In the genomic region with DNA sequence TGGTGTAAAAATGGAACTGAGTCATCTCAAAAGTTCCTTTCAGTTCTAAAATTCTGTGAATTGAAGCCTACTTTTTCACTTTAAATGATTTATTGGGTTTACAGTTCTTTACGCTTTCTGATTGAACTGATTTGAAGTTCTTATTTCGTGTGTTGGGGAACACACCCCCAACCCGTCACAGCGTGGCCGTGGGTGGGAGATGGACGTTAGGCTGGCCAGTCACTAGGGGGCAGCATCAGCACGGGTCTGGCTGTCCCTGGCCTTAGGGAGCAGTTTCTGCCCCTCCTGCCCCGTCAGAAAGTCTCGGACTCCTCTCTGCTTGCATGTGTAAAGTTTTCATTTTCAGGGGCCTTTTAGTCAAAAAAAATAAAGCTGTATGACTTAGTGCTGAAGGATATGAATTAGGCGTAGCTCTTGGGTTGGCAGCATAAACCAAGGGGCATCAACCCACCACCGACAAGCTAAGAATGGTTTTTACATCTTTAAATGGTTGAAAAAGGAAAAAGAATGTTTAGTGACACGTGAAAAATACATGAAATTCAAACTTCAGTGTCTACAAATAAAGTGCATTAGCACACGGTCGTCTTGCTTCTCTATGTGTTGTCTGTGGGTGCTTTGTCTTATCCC, we compare ENCODE assay signal across 8 cellular contexts.
A peak's percentile ranks its signal among the peaks of the same experiment; 100 is the strongest.
DNase-seq lines count a peak whose midpoint lies in the region; ATAC-seq, FAIRE-seq and TF ChIP-seq lines count a peak whose summit lies in the region.

No MANE protein-coding gene starts in this region.

- POLR2A ChIA-PET in IMR-90 (lab: Charles Lee; ENCODE audit: unreplicated experiment): no interaction called here

- no peak overlapping the region for H4K8ac ChIP-seq in IMR-90 (ENCODE audit: low read depth in 2 of 2, low read length in 2 of 2)

- peaks cover 3% of the 10 kb centered on the region; the same call in 1 of the 2 replicates for H4K20me1 ChIP-seq in IMR-90 (ENCODE audit: insufficient read depth, low read length)

- no peak overlapping the region for H3K14ac ChIP-seq in IMR-90 (replicated peaks; ENCODE audit: low read depth, low read length)

- H2AK9ac ChIP-seq in IMR-90 (replicated peaks; ENCODE audit: low read depth, low read length, poor library complexity): no peak overlapping the region

- DNase-seq in D721Med (ENCODE audit: insufficient read length, low spot score): peak; percentile 91
- DNase-seq in IMR-90: peak; percentile 69
- DNase-seq in SHP77 (lab: John Stamatoyannopoulos, UW): peak; percentile 47 to 49
- peak; percentile 84 for DNase-seq in activated naive CD4-positive, alpha-beta T cell treated with Interleukin-2 at 50 U/mL for 16 hours
- DNase-seq in pancreas: peak in 5 of 6 donors; percentile 36 to 82 (median 65)
- DNase-seq in upper lobe of left lung: peak in 1 of 2 donors; percentile 69

- H3K18ac ChIP-seq in IMR-90 (ENCODE audit: low read depth, low read length): no peak overlapping the region

- H3K27ac ChIP-seq in IMR-90 (ENCODE audit: insufficient read depth, low read length) (no peak overlapping the region), gastroesophageal sphincter (no peak overlapping the region), pancreas (no peak overlapping the region), upper lobe of left lung (no peak overlapping the region)

- H2BK5ac ChIP-seq in IMR-90 (ENCODE audit: low read depth, low read length, poor library complexity, severe bottlenecking): no peak overlapping the region

- ATAC-seq in GM21390 (IDR thresholded peaks at IDR 0.05; ENCODE audit: unreplicated experiment) (peak; percentile 69), IMR-90 (ENCODE audit: low read depth) (peak; percentile 94), gastroesophageal sphincter (peak; percentile 78), pancreas (peak; percentile 53 to 79 (median 76)), upper lobe of left lung (ENCODE audit: low FRiP score in 2 of 2) (peak; percentile 78 to 87)

- WGBS in IMR-90 (ENCODE audit: extremely low coverage in 2 of 2, insufficient read length in 1 of 2), 2 experiments: no CpG with 5 or more reads among the region's 14 CpGs
- WGBS in gastroesophageal sphincter (ENCODE audit: low coverage in 1 of 2), 2 donors: 24 to 28% methylated on average over 7 to 14 of the region's 14 CpGs
- WGBS in pancreas, 2 donors: 18 to 33% methylated on average over 14 of the region's 14 CpGs
- 19 to 31% methylated on average over 14 of the region's 14 CpGs for WGBS in upper lobe of left lung, 2 donors

- no peak overlapping the region for H3K4ac ChIP-seq in IMR-90 (ENCODE audit: low read depth, low read length)

- no peak overlapping the region for H2AK5ac ChIP-seq in IMR-90 (ENCODE audit: low read depth, low read length)

- no peak overlapping the region for H3K56ac ChIP-seq in IMR-90 (ENCODE audit: extremely low read depth, insufficient read depth, low read length)

- TF ChIP-seq CTCF in D721Med (IDR thresholded peaks at IDR 0.05; ENCODE audit: insufficient read depth, missing control alignments) (peak; percentile 91), IMR-90 (conservative IDR thresholded peaks at IDR 0.05; ENCODE audit: low read depth, low read length) (peak; percentile 94), gastroesophageal sphincter (IDR thresholded peaks at IDR 0.05) (peak; percentile 72 to 85 (median 74)), pancreas (IDR thresholded peaks at IDR 0.05) (peak; percentile 43 to 71 (median 64)), upper lobe of left lung (IDR thresholded peaks at IDR 0.05) (peak; percentile 38 to 81 (median 74))

- no peaks in the 10 kb centered on the region for H3K79me1 ChIP-seq in IMR-90 (ENCODE audit: low read depth in 1 of 2, low read length in 2 of 2)

- H2BK120ac ChIP-seq in IMR-90 (ENCODE audit: low read depth, low read length): no peak overlapping the region

- no peak overlapping the region for H3K4me2 ChIP-seq in IMR-90 (ENCODE audit: low read depth, low read length)

- no peak overlapping the region for H4K5ac ChIP-seq in IMR-90 (ENCODE audit: low read depth, low read length)

- H3K4me3 ChIP-seq in IMR-90 (ENCODE audit: insufficient read depth, low read depth, low read length) (no peak overlapping the region), gastroesophageal sphincter (no peak overlapping the region), pancreas (no peak overlapping the region), upper lobe of left lung (no peak overlapping the region)

- peak; percentile 94 for TF ChIP-seq RAD21 in IMR-90 (IDR thresholded peaks at IDR 0.05; ENCODE audit: low read length)

- TF ChIP-seq EP300 in gastroesophageal sphincter (IDR thresholded peaks at IDR 0.05) (no peak), upper lobe of left lung (IDR thresholded peaks at IDR 0.05) (no peak)

- H3K23ac ChIP-seq in IMR-90 (ENCODE audit: low read depth, low read length): no peak overlapping the region

- no peak overlapping the region for H3K9ac ChIP-seq in IMR-90 (ENCODE audit: low read depth, low read length)

- CTCF ChIA-PET in IMR-90 (lab: Yijun Ruan, JAX): interaction anchor here (0.6 to 1.7 kb wide), 13 partner anchors 8 to 1440 kb away, joined by 3 to 13 read pairs (median 3); a partner anchor contains a TSS

- no peak overlapping the region for H2BK15ac ChIP-seq in IMR-90 (ENCODE audit: low read depth, low read length)

- no TSS peak for BruUV-seq in IMR-90 (replicated peaks; lab: Mats Ljungman, UMichigan)

- no peak for TF ChIP-seq POLR2A in IMR-90 (IDR thresholded peaks at IDR 0.05; ENCODE audit: low read depth, low read length)
- TF ChIP-seq POLR2A in gastroesophageal sphincter (IDR thresholded peaks at IDR 0.05): no peak
- TF ChIP-seq POLR2A in upper lobe of left lung (IDR thresholded peaks at IDR 0.05): no peak

- H3K36me3 ChIP-seq in IMR-90 (ENCODE audit: control insufficient read depth, insufficient read depth, low read length) (no peaks in the 10 kb centered on the region; the same call in 1 of the 2 replicates), gastroesophageal sphincter (peaks cover 0 to 8% of the 10 kb centered on the region in 2 donors), pancreas (no peaks in the 10 kb centered on the region), upper lobe of left lung (peaks cover 0 to 6% (median 2%) of the 10 kb centered on the region in 4 donors)

- peak overlapping the region; percentile 39 for H2AFZ ChIP-seq in IMR-90 (replicated peaks; ENCODE audit: low read length, poor library complexity)

- H3K9me3 ChIP-seq in IMR-90 (ENCODE audit: control insufficient read depth, insufficient read depth, low read length) (no peaks in the 10 kb centered on the region), gastroesophageal sphincter (no peaks in the 10 kb centered on the region), pancreas (no peaks in the 10 kb centered on the region), upper lobe of left lung (no peaks in the 10 kb centered on the region)

- peaks cover 1% of the 10 kb centered on the region; the same call in 1 of the 2 replicates for H3K4me1 ChIP-seq in IMR-90 (ENCODE audit: control insufficient read depth, insufficient read depth, low read length)
- H3K4me1 ChIP-seq in gastroesophageal sphincter: peaks cover 0 to 26% (median 6%) of the 10 kb centered on the region in 3 donors
- no peaks in the 10 kb centered on the region for H3K4me1 ChIP-seq in pancreas
- H3K4me1 ChIP-seq in upper lobe of left lung: peaks cover 14 to 29% (median 17%) of the 10 kb centered on the region in 4 donors

- in situ Hi-C loops in IMR-90 (cut with MboI; ENCODE audit: low sequenced_read_pairs): loop anchor here (5.0 kb wide), 1 partner anchor 396 kb away; no protein-coding TSS in a partner anchor

- H2BK20ac ChIP-seq in IMR-90 (ENCODE audit: low read depth, low read length): no peak overlapping the region

- H4K91ac ChIP-seq in IMR-90 (ENCODE audit: insufficient read depth, low read depth, low read length): no peak overlapping the region

- intact Hi-C loops in IMR-90 (cut with micrococcal nuclease): loop anchor here (1.0 to 10.0 kb wide), 3 partner anchors 129 to 739 kb away; a partner anchor contains a TSS
- intact Hi-C loops in pancreas (cut with DNase I): no loop called here

- H3K27me3 ChIP-seq in IMR-90 (ENCODE audit: control insufficient read depth, insufficient read depth, low read length): peaks cover 9% of the 10 kb centered on the region
- H3K27me3 ChIP-seq in gastroesophageal sphincter: no peaks in the 10 kb centered on the region
- H3K27me3 ChIP-seq in pancreas: no peaks in the 10 kb centered on the region
- H3K27me3 ChIP-seq in upper lobe of left lung: no peaks in the 10 kb centered on the region

- H3K9me1 ChIP-seq in IMR-90 (ENCODE audit: insufficient read depth, low read length): no peaks in the 10 kb centered on the region

- FAIRE-seq in D721Med (lab: Jason Lieb, UNC) (peak; percentile 98), pancreas (lab: Jason Lieb, UNC) (no peak)

- dilution Hi-C loops in IMR-90 (cut with HindIII; ENCODE audit: low sequenced_read_pairs, unreplicated experiment): no loop called here

TF ChIP-seq in IMR-90, 13 proteins besides CTCF, POLR2A, EP300 and RAD21 (continues in another document):
- TF ChIP-seq CHD1 (IDR thresholded peaks at IDR 0.05; ENCODE audit: low read depth, low read length) (no peak), RCOR1 (IDR thresholded peaks at IDR 0.05; ENCODE audit: insufficient replicate concordance, low read length) (no peak), BHLHE40 (IDR thresholded peaks at IDR 0.05; ENCODE audit: low read depth, low read length) (no peak), RFX5 (IDR thresholded peaks at IDR 0.05; ENCODE audit: low read depth, low read length) (no peak), FOS (IDR thresholded peaks at IDR 0.05; ENCODE audit: low read depth, low read length) (no peak), MXI1 (IDR thresholded peaks at IDR 0.05; ENCODE audit: borderline replicate concordance, low read depth, low read length) (0 out of 2 replicates have a peak, but pooled peaks have one; percentile 42), CEBPB (IDR thresholded peaks at IDR 0.05; ENCODE audit: low read depth, low read length) (no peak)
- TF ChIP-seq, protein P1, sequence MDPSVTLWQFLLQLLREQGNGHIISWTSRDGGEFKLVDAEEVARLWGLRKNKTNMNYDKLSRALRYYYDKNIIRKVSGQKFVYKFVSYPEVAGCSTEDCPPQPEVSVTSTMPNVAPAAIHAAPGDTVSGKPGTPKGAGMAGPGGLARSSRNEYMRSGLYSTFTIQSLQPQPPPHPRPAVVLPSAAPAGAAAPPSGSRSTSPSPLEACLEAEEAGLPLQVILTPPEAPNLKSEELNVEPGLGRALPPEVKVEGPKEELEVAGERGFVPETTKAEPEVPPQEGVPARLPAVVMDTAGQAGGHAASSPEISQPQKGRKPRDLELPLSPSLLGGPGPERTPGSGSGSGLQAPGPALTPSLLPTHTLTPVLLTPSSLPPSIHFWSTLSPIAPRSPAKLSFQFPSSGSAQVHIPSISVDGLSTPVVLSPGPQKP (IDR thresholded peaks at IDR 0.05; ENCODE audit: borderline replicate concordance, low read depth, low read length): no peak
- TF ChIP-seq, protein P2, sequence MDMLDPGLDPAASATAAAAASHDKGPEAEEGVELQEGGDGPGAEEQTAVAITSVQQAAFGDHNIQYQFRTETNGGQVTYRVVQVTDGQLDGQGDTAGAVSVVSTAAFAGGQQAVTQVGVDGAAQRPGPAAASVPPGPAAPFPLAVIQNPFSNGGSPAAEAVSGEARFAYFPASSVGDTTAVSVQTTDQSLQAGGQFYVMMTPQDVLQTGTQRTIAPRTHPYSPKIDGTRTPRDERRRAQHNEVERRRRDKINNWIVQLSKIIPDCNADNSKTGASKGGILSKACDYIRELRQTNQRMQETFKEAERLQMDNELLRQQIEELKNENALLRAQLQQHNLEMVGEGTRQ (IDR thresholded peaks at IDR 0.05; ENCODE audit: low read depth, low read length): no peak
